9 cellular contexts compared by ENCODE assay signal in genomic region chr3:122890077-122890484, GRCh38.
DNase-seq lines count a peak whose midpoint lies in the region; ATAC-seq and TF ChIP-seq lines count a peak whose summit lies in the region.
"Had no signal": no experiment of that assay in that cellular context is flagged by ENCODE, and none has a peak within 500 bp of the region (broad histone marks: within the 10 kb centered on the region; RNA-seq: fewer than 3 reads in every experiment).

No MANE protein-coding gene starts in this region.

- H4K20me1 ChIP-seq in PC-3 (ENCODE audit: low read length): no peaks in the 10 kb centered on the region

- H3K4me1 ChIP-seq in Caco-2: peaks cover 13% of the 10 kb centered on the region
- H3K4me1 ChIP-seq in PC-3 (ENCODE audit: insufficient read depth, low read length): peaks cover 19% of the 10 kb centered on the region
- H3K4me1 ChIP-seq in gastrocnemius medialis: peaks cover 43 to 44% of the 10 kb centered on the region in 2 donors

- no peak for TF ChIP-seq POLR2A in gastrocnemius medialis (IDR thresholded peaks at IDR 0.05)

- POLR2A ChIA-PET in Caco-2 (lab: Charles Lee) (no interaction called here), PC-3 (lab: Charles Lee; ENCODE audit: unreplicated experiment) (no interaction called here)

- no TSS peak for BruUV-seq in Caco-2 (replicated peaks; lab: Mats Ljungman, UMichigan)
- BruUV-seq in PC-3 (replicated peaks; lab: Mats Ljungman, UMichigan): no TSS peak

- no peak overlapping the region for H2AFZ ChIP-seq in PC-3 (ENCODE audit: low read length)

- no peak overlapping the region for H3K9ac ChIP-seq in PC-3 (ENCODE audit: low read length)

- no peaks in the 10 kb centered on the region for H3K9me3 Mint-ChIP-seq in Caco-2 (ENCODE audit: unreplicated experiment)
- H3K9me3 Mint-ChIP-seq: stimulated activated naive CD8-positive, alpha-beta T cell treated with anti-CD3 and anti-CD28 coated beads, Interleukin-15, Interleukin-2, amounts not matched to agents 100 ng/mL and 50 ng/mL, for 24 hours had no signal

- H3F3A ChIP-seq in PC-3 (ENCODE audit: low read length, unreplicated experiment): no peaks in the 10 kb centered on the region

- no peaks in the 10 kb centered on the region for H3K27me3 ChIP-seq in Caco-2 (replicated peaks; ENCODE audit: control insufficient read depth, insufficient read depth, low read length)
- no peaks in the 10 kb centered on the region for H3K27me3 ChIP-seq in PC-3 (ENCODE audit: low read length)
- H3K27me3 ChIP-seq in gastrocnemius medialis: no peaks in the 10 kb centered on the region

- ATAC-seq in GM19395 (IDR thresholded peaks at IDR 0.05; ENCODE audit: unreplicated experiment) (peak; percentile 58), PC-3 (no peak), left cardiac atrium (peak; percentile 86 to 93), gastrocnemius medialis (peak; percentile 26 to 44)

- H3K27me3 Mint-ChIP-seq in Caco-2 (ENCODE audit: insufficient read depth, unreplicated experiment): no peaks in the 10 kb centered on the region
- H3K27me3 Mint-ChIP-seq: stimulated activated naive CD8-positive, alpha-beta T cell treated with anti-CD3 and anti-CD28 coated beads, Interleukin-15, Interleukin-2, amounts not matched to agents 100 ng/mL and 50 ng/mL, for 24 hours had no signal

- H3K9me2 ChIP-seq in PC-3 (replicated peaks; ENCODE audit: low read length): no peaks in the 10 kb centered on the region

- H3K4me1 Mint-ChIP-seq in Caco-2 (ENCODE audit: low read depth, unreplicated experiment): peaks cover 13% of the 10 kb centered on the region

- peaks cover 9% of the 10 kb centered on the region for H3K36me3 Mint-ChIP-seq in Caco-2 (ENCODE audit: insufficient read depth, unreplicated experiment)

- TF ChIP-seq CTCF in Caco-2 (IDR thresholded peaks at IDR 0.05; ENCODE audit: insufficient read depth in 1 of 2, low read depth in 1 of 2, low read length in 1 of 2, severe bottlenecking in 1 of 2, unreplicated experiment in 1 of 2) (no peak), PC-3 (conservative IDR thresholded peaks at IDR 0.05; ENCODE audit: low read depth, low read length) (no peak), gastrocnemius medialis (IDR thresholded peaks at IDR 0.05 in 4 of 5, conservative IDR thresholded peaks at IDR 0.05 in 1 of 5) (no peak)

- no peak overlapping the region for H3K27ac Mint-ChIP-seq in Caco-2 (ENCODE audit: unreplicated experiment)
- H3K27ac Mint-ChIP-seq: stimulated activated naive CD8-positive, alpha-beta T cell treated with anti-CD3 and anti-CD28 coated beads, Interleukin-15, Interleukin-2, amounts not matched to agents 100 ng/mL and 50 ng/mL, for 24 hours had no signal

- H3K9me3 ChIP-seq in Caco-2 (no peaks in the 10 kb centered on the region), PC-3 (ENCODE audit: low read length) (no peaks in the 10 kb centered on the region), gastrocnemius medialis (no peaks in the 10 kb centered on the region)

- intact Hi-C loops in Caco-2 (cut with micrococcal nuclease; ENCODE audit: unreplicated experiment): loop anchor here (1.0 kb wide), 1 partner anchor 32 kb away; no protein-coding TSS in a partner anchor
- intact Hi-C loops in PC-3 (cut with micrococcal nuclease): no loop called here
- intact Hi-C loops in left cardiac atrium (cut with DNase I): no loop called here
- intact Hi-C loops in gastrocnemius medialis (cut with DNase I; ENCODE audit: low total_unique reads): loop anchor here (5.0 to 10.0 kb wide), 3 partner anchors 65 to 508 kb away; partner anchors contain the start of genes FAM162A and MIX23

- H3K36me3 ChIP-seq in Caco-2 (ENCODE audit: control insufficient read depth, insufficient read depth, low read length): no peaks in the 10 kb centered on the region
- no peaks in the 10 kb centered on the region for H3K36me3 ChIP-seq in PC-3 (ENCODE audit: low read depth, low read length)
- peaks cover 0 to 6% of the 10 kb centered on the region in 2 donors for H3K36me3 ChIP-seq in gastrocnemius medialis

- no peak overlapping the region for H3K27ac ChIP-seq in PC-3 (ENCODE audit: low read length)
- H3K27ac ChIP-seq in gastrocnemius medialis: peak overlapping the region in 2 of 4 donors; percentile 34 to 60

- H3K4me3 Mint-ChIP-seq in Caco-2 (ENCODE audit: unreplicated experiment): no peak overlapping the region
- H3K4me3 Mint-ChIP-seq: stimulated activated naive CD8-positive, alpha-beta T cell treated with anti-CD3 and anti-CD28 coated beads, Interleukin-15, Interleukin-2, amounts not matched to agents 100 ng/mL and 50 ng/mL, for 24 hours had no signal

- in situ Hi-C loops in gastrocnemius medialis (cut with MboI; ENCODE audit: low sequenced_read_pairs in 4 of 4): no loop called here

- no peaks in the 10 kb centered on the region for H3K79me2 ChIP-seq in PC-3 (ENCODE audit: low read length)

- CTCF ChIA-PET in Caco-2 (lab: Charles Lee) (no interaction called here), PC-3 (lab: Charles Lee) (no interaction called here)

- DNase-seq in Caco-2 (peak; percentile 48 to 54), PC-3 (peak; percentile 39), left cardiac atrium (peak; percentile 70), gastrocnemius medialis (peak; percentile 54 to 57), kidney glomerular epithelial cell (lab: John Stamatoyannopoulos, UW) (no peak)
- DNase-seq in activated T-cell treated with anti-CD3 and anti-CD28 coated beads, Interleukin-2, amount 50 U/mL, for 1 hour: no peak
- DNase-seq in stimulated activated CD8-positive, alpha-beta memory T cell treated with anti-CD3 and anti-CD28 coated beads, Interleukin-4, amount 100 ng/mL, for 48 hours: no peak

- no peak overlapping the region for H3K4me2 ChIP-seq in PC-3 (ENCODE audit: low read length)

- H3K4me3 ChIP-seq in Caco-2 (ENCODE audit: low read depth, low read length): no peak overlapping the region
- H3K4me3 ChIP-seq in PC-3 (ENCODE audit: low read length): no peak overlapping the region
- H3K4me3 ChIP-seq in gastrocnemius medialis: no peak overlapping the region

Comparison
In these comparisons a context has a peak if more than half of its experiments do, and no peak if none do; other contexts are left out.
1. DNase-seq: peak in Caco-2 (2 of 2), PC-3 (single experiment), left cardiac atrium (single experiment) and gastrocnemius medialis (2 of 2); none in activated T-cell treated with anti-CD3 and anti-CD28 coated beads, Interleukin-2, amount 50 U/mL, for 1 hour (single experiment), kidney glomerular epithelial cell (single experiment) and stimulated activated CD8-positive, alpha-beta memory T cell treated with anti-CD3 and anti-CD28 coated beads, Interleukin-4, amount 100 ng/mL, for 48 hours (single experiment).
2. intact Hi-C loops: an anchor here in Caco-2 (1.0 kb wide) and gastrocnemius medialis (5.0 to 10.0 kb wide); none called in PC-3 and left cardiac atrium.